In genomic region chr18:60471652-60472051, GRCh38 we compare ENCODE assay signal across 26 cellular contexts.
DNase-seq lines count a peak whose midpoint lies in the region; ATAC-seq and TF ChIP-seq lines count a peak whose summit lies in the region.
"Had no signal": no experiment of that assay in that cellular context is flagged by ENCODE, and none has a peak within 500 bp of the region (broad histone marks: within the 10 kb centered on the region; RNA-seq: fewer than 3 reads in every experiment).

No MANE protein-coding gene starts in this region.

- H3K27ac ChIP-seq in upper lobe of right lung = no peak overlapping the region
- H3K27ac ChIP-seq: hepatocyte, ovary, suprapubic skin, vagina, VCaP had no signal

- intact Hi-C loops in upper lobe of right lung (cut with DNase I) = no loop called here

- in situ Hi-C loops in astrocyte of the cerebellum (cut with HindIII; ENCODE audit: low sequenced_read_pairs) = no loop called here

- H3K36me3 ChIP-seq in BE2C (no peaks in the 10 kb centered on the region), upper lobe of right lung (no peaks in the 10 kb centered on the region)
- H3K36me3 ChIP-seq: MG63, ovary, suprapubic skin, vagina had no signal

- DNase-seq in DMS53 (lab: John Stamatoyannopoulos, UW) (peak; percentile 76), NCI-H2029 treated with DMSO at 0.1 percent for 48 hours (lab: John Stamatoyannopoulos, UW) (peak; percentile 51), astrocyte of the cerebellum (ENCODE audit: low read depth) (peak; percentile 49), iris pigment epithelial cell (ENCODE audit: low read depth) (peak; percentile 36), NCI-H524 treated with DMSO at 0.1 percent for 48 hours (lab: John Stamatoyannopoulos, UW) (no peak), BE2C (no peak), upper lobe of right lung (no peak)
- DNase-seq: activated CD4-positive, alpha-beta T cell treated with anti-CD3 and anti-CD28 coated beads, Interleukin-2, amount 10 ng/mL, durations not matched to agents 7 days and 5 days; effector CD8-positive, alpha-beta T cell; GF-D8; HFFc6; immature natural killer cell; MG63; midbrain; NCI-H1417 treated with DMSO at 0.1 percent for 48 hours; NCI-H2107; NCI-H526; ovary; right cardiac atrium; stimulated activated CD4-positive, alpha-beta T cell treated with anti-CD3 and anti-CD28 coated beads, Interleukin-4, amount 100 ng/mL, for 24 hours; stimulated activated naive B cell treated with anti-CD40 and anti-IgM and Interleukin-4, amounts not matched to agents 10 μg/mL and 1 μg/mL and 100 μg/mL, for 72 hours had no signal

- no peaks in the 10 kb centered on the region for H3K27me3 ChIP-seq in BE2C
- no peaks in the 10 kb centered on the region for H3K27me3 ChIP-seq in upper lobe of right lung
- H3K27me3 ChIP-seq: hepatocyte, MG63, ovary, suprapubic skin, vagina had no signal

- no peak for TF ChIP-seq CTCF in astrocyte of the cerebellum (IDR thresholded peaks at IDR 0.05; ENCODE audit: low read depth, low read length, missing control alignments)
- no peak for TF ChIP-seq CTCF in BE2C (IDR thresholded peaks at IDR 0.05; ENCODE audit: low read depth, low read length)
- TF ChIP-seq CTCF in upper lobe of right lung (IDR thresholded peaks at IDR 0.05) = no peak

- ATAC-seq in HG02981 (IDR thresholded peaks at IDR 0.05; ENCODE audit: unreplicated experiment) (no peak), upper lobe of right lung (no peak)
- ATAC-seq: right cardiac atrium; stimulated activated naive B cell treated with anti-CD40 and anti-IgM and Interleukin-4, amounts not matched to agents 10 μg/mL and 1 μg/mL and 100 μg/mL, for 72 hours had no signal

- no peaks in the 10 kb centered on the region for H3K4me1 ChIP-seq in BE2C
- H3K4me1 ChIP-seq in upper lobe of right lung = no peaks in the 10 kb centered on the region
- H3K4me1 ChIP-seq: suprapubic skin, vagina had no signal

- H3K9me3 ChIP-seq in BE2C = no peaks in the 10 kb centered on the region
- no peaks in the 10 kb centered on the region for H3K9me3 ChIP-seq in upper lobe of right lung
- H3K9me3 ChIP-seq: MG63, ovary, suprapubic skin, vagina had no signal

- H3K4me3 ChIP-seq in astrocyte of the cerebellum (ENCODE audit: low read depth, low read length) (no peak overlapping the region), BE2C (ENCODE audit: low read depth, low read length) (no peak overlapping the region), upper lobe of right lung (no peak overlapping the region)
- H3K4me3 ChIP-seq: hepatocyte, MG63, ovary, suprapubic skin, vagina had no signal

Comparison
In these comparisons a context has a peak if more than half of its experiments do, and no peak if none do; other contexts are left out.
1. DNase-seq: peak in DMS53 (single experiment), NCI-H2029 treated with DMSO at 0.1 percent for 48 hours (single experiment), astrocyte of the cerebellum (single experiment) and iris pigment epithelial cell (single experiment); none in NCI-H524 treated with DMSO at 0.1 percent for 48 hours (single experiment), BE2C (single experiment) and upper lobe of right lung (single experiment).